8 cellular contexts compared by ENCODE assay signal in the genomic region with DNA sequence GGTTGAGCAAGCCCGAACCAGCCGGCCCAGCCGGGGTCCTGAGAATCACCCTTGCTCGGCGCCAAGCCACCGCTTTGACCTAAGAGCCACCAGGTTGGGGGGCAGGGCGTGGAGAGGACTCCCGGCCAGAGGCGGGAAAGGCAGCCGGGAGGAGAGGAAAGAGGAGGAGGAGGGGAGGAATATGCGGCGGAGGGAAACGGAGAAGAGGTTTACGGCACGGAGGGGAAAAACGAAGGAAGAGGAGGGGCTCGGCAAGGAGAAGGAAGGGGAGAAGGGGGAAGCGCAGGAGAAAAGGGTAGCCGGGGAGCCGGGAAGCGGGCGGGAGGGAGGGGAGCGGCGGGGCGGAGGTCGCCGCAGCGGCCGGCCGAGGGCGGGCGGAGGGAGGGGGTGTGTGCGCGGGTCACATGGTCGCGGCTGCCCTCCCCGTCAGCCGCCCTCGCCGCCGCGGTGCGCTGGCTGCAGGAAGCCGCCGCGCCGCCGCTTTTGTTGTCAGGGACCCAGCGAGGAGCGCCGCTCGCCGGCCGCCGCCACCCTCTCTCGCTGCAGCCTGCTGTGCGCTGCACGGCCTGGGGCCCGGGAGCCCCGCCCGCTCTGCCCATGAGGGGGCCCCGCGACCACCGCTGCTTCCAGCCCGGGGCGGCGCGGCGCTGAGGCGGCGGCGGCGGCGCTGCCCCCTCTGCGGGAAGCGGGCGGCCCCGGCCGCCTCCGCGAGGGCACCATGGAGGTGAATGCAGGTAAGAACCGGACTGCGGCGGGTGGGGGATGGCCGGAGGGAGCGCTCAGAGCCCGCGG. TPM values are rescaled to one million over a fixed set of nuclear protein-coding genes. Genes with fewer than 3 reads are reported as not detected.
DNase-seq lines count a peak whose midpoint lies in the region; ATAC-seq and TF ChIP-seq lines count a peak whose summit lies in the region.

A gene (plus strand): TSS at position 426 of the 792 bp plus-strand sequence. CDS start 293 bp downstream, at position 719.

- no peak for TF ChIP-seq CTCF in BE2C (IDR thresholded peaks at IDR 0.05; ENCODE audit: low read depth, low read length)

- TF ChIP-seq POLR2A in GM18951 (IDR thresholded peaks at IDR 0.05; ENCODE audit: extremely low read depth, insufficient read depth, insufficient read length), result peak; percentile 25

- DNase-seq in BE2C (peak; percentile 82), NCI-H526 treated with DMSO at 0.1 percent for 48 hours (lab: John Stamatoyannopoulos, UW) (peak; percentile 56), medulla oblongata (ENCODE audit: extremely low spot score) (peak; percentile 85)
- DNase-seq in activated CD8-positive, alpha-beta memory T cell treated with anti-CD3 and anti-CD28 coated beads for 1 hour (ENCODE audit: extremely low read depth in 1 of 2, low read depth in 1 of 2), result peak; percentile 56 to 74
- peak; percentile 60 for DNase-seq in effector CD8-positive, alpha-beta T cell (lab: John Stamatoyannopoulos, UW)
- peak; percentile 46 to 67 (median 48) for DNase-seq in stimulated activated CD4-positive, alpha-beta T cell treated with anti-CD3 and anti-CD28 coated beads, TNF-alpha, amount 100 ng/mL, for 48 hours (ENCODE audit: low read depth in 3 of 3)

- peak within 1 kb of the TSS; percentile 70 for H3K4me3 ChIP-seq in BE2C (ENCODE audit: low read depth, low read length)

- peak; percentile 60 for ATAC-seq in HG03159 (IDR thresholded peaks at IDR 0.05; ENCODE audit: unreplicated experiment)

- H3K4me1 ChIP-seq in BE2C, result no peaks in the 10 kb centered on the region

- no peaks in the 10 kb centered on the region for H3K27me3 ChIP-seq in BE2C

- no peaks in the 10 kb centered on the region for H3K36me3 ChIP-seq in BE2C

- H3K9me3 ChIP-seq in BE2C, result no peaks in the 10 kb centered on the region

- in situ Hi-C loops in GM18951 (cut with MboI; ENCODE audit: low sequenced_read_pairs, unreplicated experiment), result no loop called here

RNA-seq across cellular contexts. Expression of the gene that starts here (rescaled TPM):
- polyA plus RNA-seq in BE2C (2012; ENCODE audit: insufficient read depth, insufficient read length, low read depth), result 7.8 TPM

Comparison
In these comparisons a context has a peak if more than half of its experiments do, and no peak if none do; other contexts are left out.
1. Peak in every context shown above with its lines: DNase-seq, ATAC-seq and H3K4me3 ChIP-seq.